In the genomic region with DNA sequence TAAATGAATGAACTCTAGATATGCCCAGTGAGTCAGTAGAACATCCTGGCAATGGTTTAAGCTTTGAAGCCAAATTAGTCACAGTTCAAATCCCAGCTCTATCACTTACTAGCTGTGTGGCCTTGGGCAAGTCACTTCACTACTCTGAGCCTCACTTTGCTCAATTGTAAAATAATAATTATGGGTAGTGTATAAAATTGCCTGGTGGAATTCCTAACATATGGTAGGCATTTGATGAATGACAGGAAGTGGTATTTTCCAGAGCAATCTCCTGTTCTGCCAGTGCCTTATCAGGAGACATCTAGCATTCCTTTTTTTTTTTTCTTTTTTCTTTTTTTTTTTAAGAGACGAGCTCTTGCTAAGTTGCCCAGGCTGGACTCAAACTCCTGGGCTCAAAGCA, we compare ENCODE assay signal across 15 cellular contexts.
"Had no signal": no experiment of that assay in that cellular context is flagged by ENCODE, and none has a peak within 500 bp of the region (broad histone marks: within the 10 kb centered on the region; RNA-seq: fewer than 3 reads in every experiment).

No MANE protein-coding gene starts in this region.

- ATAC-seq: activated CD8-positive, alpha-beta memory T cell treated with anti-CD3 and anti-CD28 coated beads, Interleukin-2, amount 10 ng/mL, durations not matched to agents 7 days and 5 days; stimulated activated naive B cell treated with anti-CD40 and anti-IgM and Interleukin-4, amounts not matched to agents 10 μg/mL and 1 μg/mL and 100 μg/mL, for 72 hours had no signal

- DNase-seq: activated CD4-positive, alpha-beta T cell treated with anti-CD3 and anti-CD28 coated beads, Interleukin-2, amount 50 U/mL, for 4 hours; activated CD8-positive, alpha-beta memory T cell treated with anti-CD3 and anti-CD28 coated beads, Interleukin-2, amount 10 ng/mL, durations not matched to agents 7 days and 5 days; activated effector memory CD4-positive, alpha-beta T cell treated with Interleukin-2 at 50 U/mL for 16 hours; activated T-cell treated with anti-CD3 and anti-CD28 coated beads, Interleukin-2, amount 50 U/mL, for 24 hours; amygdala; brain microvascular endothelial cell; effector CD8-positive, alpha-beta T cell; kidney; left ventricle myocardium inferior; naive B cell; stimulated activated CD4-positive, alpha-beta T cell treated with anti-CD3 and anti-CD28 coated beads, Interleukin-2, amount 100 ng/mL, for 48 hours; stimulated activated naive B cell treated with anti-CD40 and anti-IgM and Interleukin-4, amounts not matched to agents 10 μg/mL and 1 μg/mL and 100 μg/mL, for 72 hours; substantia nigra; SW 1271 had no signal

- FAIRE-seq: frontal cortex, kidney had no signal
